In genomic region chr7:6639032-6639431, GRCh38 we compare ENCODE assay signal across 14 cellular contexts. TPM values are rescaled to one million over a fixed set of nuclear protein-coding genes. Genes with fewer than 3 reads are reported as not detected.
DNase-seq lines count a peak whose midpoint lies in the region; ATAC-seq and TF ChIP-seq lines count a peak whose summit lies in the region.
"Had no signal": no experiment of that assay in that cellular context is flagged by ENCODE, and none has a peak within 500 bp of the region (broad histone marks: within the 10 kb centered on the region; RNA-seq: fewer than 3 reads in every experiment).

No MANE protein-coding gene starts in this region.

- peaks cover 3% of the 10 kb centered on the region for H3K9me3 Mint-ChIP-seq in activated naive CD8-positive, alpha-beta T cell treated with anti-CD3 and anti-CD28 coated beads, Interleukin-2, amount 10 ng/mL, durations not matched to agents 7 days and 5 days
- H3K9me3 Mint-ChIP-seq in natural killer cell: no peaks in the 10 kb centered on the region

- 80 to 88% (median 86%) methylated on average over 4 of the region's 4 CpGs for WGBS in adrenal gland, 4 donors

- TF ChIP-seq CTCF in DND-41 (IDR thresholded peaks at IDR 0.05; ENCODE audit: borderline replicate concordance, extremely low read depth, low read length, poor library complexity, severe bottlenecking) (no peak), natural killer cell (IDR thresholded peaks at IDR 0.05) (no peak), adrenal gland (IDR thresholded peaks at IDR 0.05) (no peak)

- H3K4me1 ChIP-seq in ACC112 (ENCODE audit: control insufficient read depth, insufficient read depth, low read length, unreplicated experiment): peaks cover 8% of the 10 kb centered on the region
- peaks cover 39% of the 10 kb centered on the region for H3K4me1 ChIP-seq in DND-41 (ENCODE audit: insufficient read depth, low read length)
- H3K4me1 ChIP-seq in Karpas-422 (ENCODE audit: low read length): peaks cover 16% of the 10 kb centered on the region
- peaks cover 0 to 16% of the 10 kb centered on the region in 2 donors for H3K4me1 ChIP-seq in adrenal gland (replicated peaks in 1 of 2)

- H2AFZ ChIP-seq in ACC112 (ENCODE audit: low read length, unreplicated experiment) (no peak overlapping the region), DND-41 (ENCODE audit: low read depth, low read length) (no peak overlapping the region), Karpas-422 (ENCODE audit: low read length) (no peak overlapping the region)

- peak overlapping the region; percentile 94 for H3K27ac Mint-ChIP-seq in activated naive CD8-positive, alpha-beta T cell treated with anti-CD3 and anti-CD28 coated beads, Interleukin-2, amount 10 ng/mL, durations not matched to agents 7 days and 5 days
- H3K27ac Mint-ChIP-seq in natural killer cell: peak overlapping the region; percentile 56 to 93

- H3K4me2 ChIP-seq in DND-41 (ENCODE audit: insufficient read depth, low read length) (peak overlapping the region; percentile 99; the same call in 1 of the 2 replicates), Karpas-422 (ENCODE audit: low read depth, low read length, poor library complexity, severe bottlenecking) (no peak overlapping the region)

- peaks cover 23% of the 10 kb centered on the region for H3K4me1 Mint-ChIP-seq in activated naive CD8-positive, alpha-beta T cell treated with anti-CD3 and anti-CD28 coated beads, Interleukin-2, amount 10 ng/mL, durations not matched to agents 7 days and 5 days
- H3K4me1 Mint-ChIP-seq in natural killer cell: peaks cover 20 to 44% of the 10 kb centered on the region in 2 donors

- intact Hi-C loops in natural killer cell (cut with micrococcal nuclease): no loop called here
- intact Hi-C loops in adrenal gland (cut with DNase I): no loop called here

- peaks cover 29% of the 10 kb centered on the region for H3K79me2 ChIP-seq in ACC112 (ENCODE audit: control insufficient read depth, insufficient read depth, low read length, unreplicated experiment)
- H3K79me2 ChIP-seq in DND-41 (ENCODE audit: insufficient read depth, low read length): peaks cover 61% of the 10 kb centered on the region
- peaks cover 42% of the 10 kb centered on the region for H3K79me2 ChIP-seq in Karpas-422 (ENCODE audit: low read length)

- H3K36me3 ChIP-seq in ACC112 (ENCODE audit: insufficient read depth, low read length) (peaks cover 3% of the 10 kb centered on the region; the same call in 1 of the 2 replicates), DND-41 (ENCODE audit: insufficient read depth, low read length) (peaks cover 55% of the 10 kb centered on the region), Karpas-422 (ENCODE audit: insufficient read depth, low read length) (0 out of 2 replicates have a peak, but pooled peaks cover 6% of the 10 kb centered on the region), adrenal gland (replicated peaks in 1 of 2) (peaks cover 0 to 33% of the 10 kb centered on the region in 2 donors)

- no peaks in the 10 kb centered on the region for H3K27me3 Mint-ChIP-seq in activated naive CD8-positive, alpha-beta T cell treated with anti-CD3 and anti-CD28 coated beads, Interleukin-2, amount 10 ng/mL, durations not matched to agents 7 days and 5 days
- H3K27me3 Mint-ChIP-seq in natural killer cell (ENCODE audit: low read depth in 2 of 2): no peaks in the 10 kb centered on the region

- H3K27me3 ChIP-seq in ACC112 (ENCODE audit: insufficient read depth, low read length): no peaks in the 10 kb centered on the region
- H3K27me3 ChIP-seq in DND-41 (ENCODE audit: insufficient read depth, low read length, poor library complexity): no peaks in the 10 kb centered on the region
- no peaks in the 10 kb centered on the region for H3K27me3 ChIP-seq in Karpas-422 (ENCODE audit: low read length)
- no peaks in the 10 kb centered on the region for H3K27me3 ChIP-seq in adrenal gland
- H3K27me3 ChIP-seq: upper lobe of left lung had no signal

- peak overlapping the region; percentile 93 for H3K4me3 Mint-ChIP-seq in activated naive CD8-positive, alpha-beta T cell treated with anti-CD3 and anti-CD28 coated beads, Interleukin-2, amount 10 ng/mL, durations not matched to agents 7 days and 5 days
- H3K4me3 Mint-ChIP-seq in natural killer cell: peak overlapping the region; percentile 61

- no peak for TF ChIP-seq POLR2A in adrenal gland (IDR thresholded peaks at IDR 0.05)

- H3K27ac ChIP-seq in ACC112 (ENCODE audit: low read depth, low read length) (no peak overlapping the region), DND-41 (ENCODE audit: low read length) (no peak overlapping the region), Karpas-422 (ENCODE audit: low read length) (no peak overlapping the region), adrenal gland (no peak overlapping the region)

- peaks cover 33% of the 10 kb centered on the region for H3K36me3 Mint-ChIP-seq in activated naive CD8-positive, alpha-beta T cell treated with anti-CD3 and anti-CD28 coated beads, Interleukin-2, amount 10 ng/mL, durations not matched to agents 7 days and 5 days
- no peaks in the 10 kb centered on the region for H3K36me3 Mint-ChIP-seq in natural killer cell

- H3K9me3 ChIP-seq in DND-41 (ENCODE audit: insufficient read depth, low read length, severe bottlenecking) (no peaks in the 10 kb centered on the region), Karpas-422 (ENCODE audit: low read length) (no peaks in the 10 kb centered on the region), adrenal gland (replicated peaks in 1 of 3) (no peaks in the 10 kb centered on the region)
- H3K9me3 ChIP-seq: upper lobe of left lung had no signal

- H3K9me2 ChIP-seq in Karpas-422 (replicated peaks; ENCODE audit: insufficient read depth, low read length): no peaks in the 10 kb centered on the region

- no peak for ATAC-seq in DND-41 (ENCODE audit: insufficient read depth, low read depth)
- ATAC-seq in activated naive CD8-positive, alpha-beta T cell treated with anti-CD3 and anti-CD28 coated beads, Interleukin-2, amount 10 ng/mL, durations not matched to agents 7 days and 5 days (ENCODE audit: low read depth): no peak
- no peak for ATAC-seq in natural killer cell
- ATAC-seq: right cardiac atrium had no signal

- POLR2A ChIA-PET in activated naive CD8-positive, alpha-beta T cell treated with anti-CD3 and anti-CD28 coated beads, Interleukin-2, amount 10 ng/mL, durations not matched to agents 7 days and 5 days (lab: Charles Lee): interaction anchor here (1.4 to 1.7 kb wide), 2 partner anchors 40 to 49 kb away, joined by 3 to 5 read pairs; partner anchors contain the start of gene INTS15

- H3K4me3 ChIP-seq in ACC112 (ENCODE audit: low read depth, low read length): peak overlapping the region; percentile 91; the same call in 1 of the 2 replicates
- peak overlapping the region in 1 of 2 experiments; percentile 98; a peak in 1 of 4 replicates for H3K4me3 ChIP-seq in DND-41 (ENCODE audit: low read depth in 1 of 2, low read length in 2 of 2)
- H3K4me3 ChIP-seq in Karpas-422 (ENCODE audit: low read length): no peak overlapping the region
- H3K4me3 ChIP-seq in adrenal gland: no peak overlapping the region
- H3K4me3 ChIP-seq: lung had no signal

- H4K20me1 ChIP-seq in DND-41 (ENCODE audit: insufficient read depth, low read length) (peaks cover 51% of the 10 kb centered on the region), Karpas-422 (ENCODE audit: insufficient read depth, low read depth, low read length) (peaks cover 10% of the 10 kb centered on the region; the same call in 1 of the 2 replicates)

- H3K9ac ChIP-seq in DND-41 (ENCODE audit: low read depth, low read length): peak overlapping the region; percentile 94; the same call in 1 of the 2 replicates
- no peak overlapping the region for H3K9ac ChIP-seq in Karpas-422 (ENCODE audit: low read length)

- DNase-seq in DND-41 (no peak), natural killer cell (no peak), CD1c-positive myeloid dendritic cell (ENCODE audit: extremely low spot score) (no peak), Karpas-422 (no peak), adrenal gland (no peak), iPS-NIHi7 (ENCODE audit: extremely low spot score) (no peak)
- DNase-seq in activated naive CD8-positive, alpha-beta T cell treated with anti-CD3 and anti-CD28 coated beads, Interleukin-2, amount 10 ng/mL, durations not matched to agents 7 days and 5 days: no peak
- DNase-seq: cortex of kidney, GOT3, right cardiac atrium, T-helper 9 cell had no signal

RNA-seq across cellular contexts. Expression of gene ZNF316, which starts 1.9 kb away (rescaled TPM):
- 10 to 100 TPM; 42.6 to 43.7 TPM for total RNA-seq in activated naive CD8-positive, alpha-beta T cell treated with anti-CD3 and anti-CD28 coated beads, Interleukin-2, amount 10 ng/mL, durations not matched to agents 7 days and 5 days
- 10 to 100 TPM; 46.2 to 59.6 (median 49.5) TPM for total RNA-seq in natural killer cell
- total RNA-seq in Karpas-422 (2014; rRNA removed; shearing (Covaris generic); ENCODE audit: low replicate concordance): 9.1 and 20.3 TPM in 2 replicates
- 10 to 100 TPM; 20.2 to 56.6 (median 34.6) TPM for total RNA-seq in adrenal gland
- polyA plus RNA-seq in adrenal gland: 10 to 100 TPM; 10.6 to 98.1 (median 25.8) TPM

RNA-seq across cellular contexts. Expression of gene ZNF853, which starts 23.6 kb away (rescaled TPM):
- total RNA-seq in activated naive CD8-positive, alpha-beta T cell treated with anti-CD3 and anti-CD28 coated beads, Interleukin-2, amount 10 ng/mL, durations not matched to agents 7 days and 5 days: 1 to 10 TPM; 4.7 to 4.9 TPM
- total RNA-seq in natural killer cell (10 to 100 TPM in 1 of 3 donors, 1 to 10 TPM in 2; 6.5 to 12.0 (median 9.7) TPM), adrenal gland (10 to 100 TPM in 2 of 8 donors, 1 to 10 TPM in 6; 4.1 to 15.3 (median 5.8) TPM)
- total RNA-seq in Karpas-422 (2014; rRNA removed; shearing (Covaris generic); ENCODE audit: low replicate concordance): 0.04 TPM in 1 of 2 replicates, not detected in the other
- polyA plus RNA-seq in adrenal gland: 1 to 10 TPM; 1.2 to 2.0 (median 1.5) TPM

RNA-seq across cellular contexts. Expression of gene INTS15, which starts 49.2 kb away (rescaled TPM):
- 10 to 100 TPM; 42.8 to 47.3 TPM for total RNA-seq in activated naive CD8-positive, alpha-beta T cell treated with anti-CD3 and anti-CD28 coated beads, Interleukin-2, amount 10 ng/mL, durations not matched to agents 7 days and 5 days
- total RNA-seq in natural killer cell (10 to 100 TPM; 47.5 to 70.1 (median 60.7) TPM), adrenal gland (10 to 100 TPM; 24.2 to 36.2 (median 27.4) TPM)
- 14.0 and 35.2 TPM in 2 replicates for total RNA-seq in Karpas-422 (2014; rRNA removed; shearing (Covaris generic); ENCODE audit: low replicate concordance)
- polyA plus RNA-seq in adrenal gland: 10 to 100 TPM; 18.1 to 25.3 (median 22.2) TPM
